Comparison of ENCODE assay signal across 8 cellular contexts in the genomic region with DNA sequence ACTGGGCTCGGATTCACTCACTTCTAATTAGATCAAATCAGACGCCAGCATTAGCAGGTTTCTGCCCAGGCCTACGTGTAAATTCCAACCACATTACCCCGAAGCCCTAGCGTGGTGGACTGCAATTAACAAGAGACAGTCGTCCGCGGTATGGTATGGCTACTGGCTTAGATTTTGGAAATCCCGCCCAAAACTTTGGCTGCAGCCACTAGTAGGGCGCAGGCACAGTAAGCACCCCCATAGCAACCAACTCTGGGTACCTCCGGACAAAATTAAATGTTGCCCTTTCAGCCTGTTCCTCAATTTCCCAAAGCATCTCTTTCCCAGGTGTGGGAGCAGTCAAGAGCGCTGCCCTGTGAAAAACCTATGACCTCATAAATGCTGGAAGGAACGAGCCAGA. TPM values are rescaled to one million over a fixed set of nuclear protein-coding genes. Genes with fewer than 3 reads are reported as not detected.
A peak's percentile ranks its signal among the peaks of the same experiment; 100 is the strongest.
DNase-seq lines count a peak whose midpoint lies in the region; ATAC-seq and TF ChIP-seq lines count a peak whose summit lies in the region.

No MANE protein-coding gene starts in this region.

- H3F3A ChIP-seq in SK-N-SH (replicated peaks; ENCODE audit: insufficient read depth), result peaks cover 2% of the 10 kb centered on the region

- no peak for TF ChIP-seq CTCF in SK-N-SH (IDR thresholded peaks at IDR 0.05)
- TF ChIP-seq CTCF in ascending aorta (IDR thresholded peaks at IDR 0.05), result no peak
- TF ChIP-seq CTCF in left lung (IDR thresholded peaks at IDR 0.05), result no peak

- peaks cover 0 to 6% of the 10 kb centered on the region in 2 experiments; a peak in 1 of 4 replicates for H3K4me1 ChIP-seq in SK-N-SH (ENCODE audit: control insufficient read depth in 1 of 2, insufficient read depth in 2 of 2, low read depth in 1 of 2, low read length in 1 of 2)
- H3K4me1 ChIP-seq in ascending aorta, result peaks cover 4 to 8% of the 10 kb centered on the region in 2 donors
- peaks cover 26 to 32% of the 10 kb centered on the region in 2 donors for H3K4me1 ChIP-seq in left lung
- H3K4me1 ChIP-seq in subcutaneous abdominal adipose tissue (ENCODE audit: control insufficient read depth in 5 of 5, insufficient read depth in 5 of 5, low read length in 5 of 5), result peaks cover 8 to 31% (median 23%) of the 10 kb centered on the region in 5 donors

- TF ChIP-seq EP300 in SK-N-SH (IDR thresholded peaks at IDR 0.05; ENCODE audit: borderline replicate concordance in 1 of 2, low read depth in 1 of 2, low read length in 1 of 2), result no peak

- H3K79me2 ChIP-seq in SK-N-SH (ENCODE audit: insufficient read depth), result no peaks in the 10 kb centered on the region

- H3K9me2 ChIP-seq in SK-N-SH, result no peaks in the 10 kb centered on the region

- H3K36me3 ChIP-seq in SK-N-SH (replicated peaks in 1 of 2; ENCODE audit: control insufficient read depth in 1 of 2, insufficient read depth in 2 of 2, low read length in 1 of 2), result no peaks in the 10 kb centered on the region
- no peaks in the 10 kb centered on the region for H3K36me3 ChIP-seq in ascending aorta
- no peaks in the 10 kb centered on the region for H3K36me3 ChIP-seq in left lung
- H3K36me3 ChIP-seq in subcutaneous abdominal adipose tissue (ENCODE audit: control insufficient read depth in 5 of 5, insufficient read depth in 5 of 5, low read length in 5 of 5), result peaks cover 0 to 3% (median 0%) of the 10 kb centered on the region in 5 donors

- WGBS in SK-N-SH (ENCODE audit: low lambda C conversion rate), result 86% methylated on average over 9 of the region's 13 CpGs

- CTCF ChIA-PET in SK-N-SH (lab: Yijun Ruan, JAX), result interaction anchor here (0.9 to 7.3 kb wide), 4 partner anchors 24 to 69 kb away, joined by 3 to 146 read pairs (median 4); no protein-coding TSS in a partner anchor

- no peak for DNase-seq in SK-N-SH
- DNase-seq in ascending aorta (ENCODE audit: low spot score in 2 of 2), result no peak
- DNase-seq in left lung, result no peak
- DNase-seq in effector CD4-positive, alpha-beta T cell, result no peak
- no peak for DNase-seq in activated gamma-delta T cell (lab: John Stamatoyannopoulos, UW)

- peak overlapping the region; percentile 28; the same call in 1 of the 2 replicates for H3K4me2 ChIP-seq in SK-N-SH

- H2AFZ ChIP-seq in SK-N-SH (ENCODE audit: low read depth), result no peak overlapping the region

- H3K4me3 ChIP-seq in SK-N-SH (ENCODE audit: low read depth in 2 of 2, low read length in 1 of 2), result peak overlapping the region in 1 of 2 experiments; percentile 46; a peak in 2 of 4 replicates
- peak overlapping the region; percentile 62 to 79 for H3K4me3 ChIP-seq in ascending aorta
- peak overlapping the region; percentile 50 to 60 for H3K4me3 ChIP-seq in left lung
- H3K4me3 ChIP-seq in subcutaneous abdominal adipose tissue (ENCODE audit: low read depth in 1 of 5, low read length in 5 of 5), result peak overlapping the region; percentile 60 to 77 (median 70)

- intact Hi-C loops in ascending aorta (cut with DNase I) (loop anchor here (5.0 kb wide), 1 partner anchor 34 kb away; no protein-coding TSS in a partner anchor), left lung (cut with DNase I) (no loop called here)

- H4K20me1 ChIP-seq in SK-N-SH (ENCODE audit: insufficient read depth), result no peaks in the 10 kb centered on the region

- TF ChIP-seq RAD21 in SK-N-SH (IDR thresholded peaks at IDR 0.05; ENCODE audit: low read length), result no peak

- H3K9ac ChIP-seq in SK-N-SH, result no peak overlapping the region
- peak overlapping the region in 3 of 5 donors; percentile 45 to 76 (median 63) for H3K9ac ChIP-seq in subcutaneous abdominal adipose tissue (ENCODE audit: low read length in 5 of 5)

- H3K27me3 ChIP-seq in SK-N-SH (ENCODE audit: insufficient read depth) (no peaks in the 10 kb centered on the region), ascending aorta (no peaks in the 10 kb centered on the region), left lung (peaks cover 0 to 7% of the 10 kb centered on the region in 2 donors), subcutaneous abdominal adipose tissue (ENCODE audit: control insufficient read depth in 5 of 5, insufficient read depth in 4 of 5, low read length in 5 of 5) (no peaks in the 10 kb centered on the region)

- H3K27ac ChIP-seq in SK-N-SH (ENCODE audit: low read depth in 2 of 2, low read length in 1 of 2) (no peak overlapping the region), ascending aorta (peak overlapping the region; percentile 71), left lung (peak overlapping the region; percentile 44 to 55), subcutaneous abdominal adipose tissue (ENCODE audit: low read depth, low read length) (peak overlapping the region; percentile 72)

- ATAC-seq in SK-N-SH treated with all-trans-retinoic acid at 6 μM for 48 hours (no peak), left lung (no peak), GM19455 (IDR thresholded peaks at IDR 0.05; ENCODE audit: unreplicated experiment) (no peak)

- no peaks in the 10 kb centered on the region for H3K9me3 ChIP-seq in SK-N-SH
- peaks cover 0 to 4% of the 10 kb centered on the region in 2 donors for H3K9me3 ChIP-seq in ascending aorta
- peaks cover 0 to 8% of the 10 kb centered on the region in 2 donors for H3K9me3 ChIP-seq in left lung
- H3K9me3 ChIP-seq in subcutaneous abdominal adipose tissue (ENCODE audit: control insufficient read depth in 5 of 5, low read length in 5 of 5), result peaks cover 0 to 11% (median 9%) of the 10 kb centered on the region in 5 donors

- POLR2A ChIA-PET in SK-N-SH (lab: Yijun Ruan, JAX), result interaction anchor here (0.7 kb wide), 1 partner anchor 70 kb away, joined by 3 read pairs; a partner anchor contains a TSS

TF ChIP-seq in SK-N-SH, 30 proteins besides CTCF, POLR2A, EP300 and RAD21 (continues in another document):
- TF ChIP-seq, protein P1, sequence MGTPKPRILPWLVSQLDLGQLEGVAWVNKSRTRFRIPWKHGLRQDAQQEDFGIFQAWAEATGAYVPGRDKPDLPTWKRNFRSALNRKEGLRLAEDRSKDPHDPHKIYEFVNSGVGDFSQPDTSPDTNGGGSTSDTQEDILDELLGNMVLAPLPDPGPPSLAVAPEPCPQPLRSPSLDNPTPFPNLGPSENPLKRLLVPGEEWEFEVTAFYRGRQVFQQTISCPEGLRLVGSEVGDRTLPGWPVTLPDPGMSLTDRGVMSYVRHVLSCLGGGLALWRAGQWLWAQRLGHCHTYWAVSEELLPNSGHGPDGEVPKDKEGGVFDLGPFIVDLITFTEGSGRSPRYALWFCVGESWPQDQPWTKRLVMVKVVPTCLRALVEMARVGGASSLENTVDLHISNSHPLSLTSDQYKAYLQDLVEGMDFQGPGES (IDR thresholded peaks at IDR 0.05; ENCODE audit: low read depth, low read length), result no peak
- TF ChIP-seq MEF2A (IDR thresholded peaks at IDR 0.05; ENCODE audit: borderline replicate concordance, low read depth) (no peak), SIN3A (IDR thresholded peaks at IDR 0.05; ENCODE audit: borderline replicate concordance, low read depth, low read length) (no peak), SMC3 (IDR thresholded peaks at IDR 0.05; ENCODE audit: low read depth, low read length) (no peak), FOSL2 (IDR thresholded peaks at IDR 0.05; ENCODE audit: borderline replicate concordance, low read depth) (no peak), NFIC (IDR thresholded peaks at IDR 0.05; ENCODE audit: borderline replicate concordance) (no peak), FOXJ3 (CRISPR knock-in tag; IDR thresholded peaks at IDR 0.05) (no peak), GABPA (IDR thresholded peaks at IDR 0.05; ENCODE audit: low read depth) (no peak)

TF ChIP-seq in SK-N-SH treated with all-trans-retinoic acid at 6 μM for 48 hours, 23 proteins besides CTCF, POLR2A, EP300 and RAD21 (continues in another document):
- TF ChIP-seq ARNTL (CRISPR knock-in tag; IDR thresholded peaks at IDR 0.05; ENCODE audit: borderline replicate concordance, low read depth), result no peak
- TF ChIP-seq, protein P2, sequence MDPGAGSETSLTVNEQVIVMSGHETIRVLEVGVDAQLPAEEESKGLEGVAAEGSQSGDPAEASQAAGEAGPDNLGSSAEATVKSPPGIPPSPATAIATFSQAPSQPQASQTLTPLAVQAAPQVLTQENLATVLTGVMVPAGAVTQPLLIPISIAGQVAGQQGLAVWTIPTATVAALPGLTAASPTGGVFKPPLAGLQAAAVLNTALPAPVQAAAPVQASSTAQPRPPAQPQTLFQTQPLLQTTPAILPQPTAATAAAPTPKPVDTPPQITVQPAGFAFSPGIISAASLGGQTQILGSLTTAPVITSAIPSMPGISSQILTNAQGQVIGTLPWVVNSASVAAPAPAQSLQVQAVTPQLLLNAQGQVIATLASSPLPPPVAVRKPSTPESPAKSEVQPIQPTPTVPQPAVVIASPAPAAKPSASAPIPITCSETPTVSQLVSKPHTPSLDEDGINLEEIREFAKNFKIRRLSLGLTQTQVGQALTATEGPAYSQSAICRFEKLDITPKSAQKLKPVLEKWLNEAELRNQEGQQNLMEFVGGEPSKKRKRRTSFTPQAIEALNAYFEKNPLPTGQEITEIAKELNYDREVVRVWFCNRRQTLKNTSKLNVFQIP (CRISPR knock-in tag; IDR thresholded peaks at IDR 0.05; ENCODE audit: borderline replicate concordance, low read depth), result no peak

RNA-seq across cellular contexts. Expression of a gene that starts 0.7 kb away (rescaled TPM):
- polyA plus RNA-seq in SK-N-SH (2012; rRNA removed), result 0.11 and 0.15 TPM in 2 replicates
- polyA plus RNA-seq in SK-N-SH (2012; cell fraction: cytosol; rRNA removed), result 0.14 and 0.48 TPM in 2 replicates
- polyA plus RNA-seq in SK-N-SH (2012; cell fraction: nucleus; rRNA removed), result 0.05 and 0.10 TPM in 2 replicates
- total RNA-seq in ascending aorta (520 TPM), left lung (100 to 1,000 TPM in 1 of 2 donors, 10 to 100 TPM in 1; 52.4 to 131 TPM)

RNA-seq across cellular contexts. Expression of a gene that starts 59.1 kb away (rescaled TPM):
- not detected in 2 replicates for polyA plus RNA-seq in SK-N-SH (2012; rRNA removed)
- not detected in 2 replicates for polyA plus RNA-seq in SK-N-SH (2012; cell fraction: cytosol; rRNA removed)
- not detected in 2 replicates for polyA plus RNA-seq in SK-N-SH (2012; cell fraction: nucleus; rRNA removed)
- total RNA-seq in ascending aorta (1.2 TPM), left lung (10 to 100 TPM; 31.4 to 52.5 TPM)

Comparison
In these comparisons a context has a peak if more than half of its experiments do, and no peak if none do; other contexts are left out.
1. H3K27ac ChIP-seq: peak in ascending aorta (2 of 2), left lung (2 of 2) and subcutaneous abdominal adipose tissue (single experiment); none in SK-N-SH (0 of 2).
2. RNA of a gene that starts 59.1 kb away (total RNA-seq): 31.4 to 52.5 TPM in left lung; 1.2 TPM in ascending aorta (single experiment); every median in the first group is over 10 times any median in the second.